Comparison of ENCODE assay signal across 1 cellular context in genomic region chr12:8242623-8242880, GRCh38.
TF ChIP-seq lines count a peak whose summit lies in the region.

No MANE protein-coding gene starts in this region.

TF ChIP-seq in HepG2, 621 proteins besides CTCF, POLR2A, EP300 and RAD21:
- TF ChIP-seq HDAC1 (CRISPR knock-in tag; IDR thresholded peaks at IDR 0.05) (peak; percentile 72; the same call in 1 of the 2 replicates), HIVEP1 (CRISPR knock-in tag; IDR thresholded peaks at IDR 0.05) (peak; percentile 44; the same call in 1 of the 2 replicates), SPEN (CRISPR knock-in tag; IDR thresholded peaks at IDR 0.05; ENCODE audit: low read depth) (peak; percentile 27; the same call in 1 of the 2 replicates), PHF8 (CRISPR knock-in tag; IDR thresholded peaks at IDR 0.05) (0 out of 2 replicates have a peak, but pooled peaks have one; percentile 59), ZFY (CRISPR knock-in tag; IDR thresholded peaks at IDR 0.05) (peak; percentile 53), PITX1 (CRISPR knock-in tag; IDR thresholded peaks at IDR 0.05) (0 out of 2 replicates have a peak, but pooled peaks have one; percentile 4), MYC (CRISPR knock-in tag; IDR thresholded peaks at IDR 0.05; ENCODE audit: borderline replicate concordance) (0 out of 2 replicates have a peak, but pooled peaks have one; percentile 16), TAF1 (CRISPR knock-in tag; IDR thresholded peaks at IDR 0.05) (peak; percentile 65; the same call in 1 of the 2 replicates), ZMAT3 (CRISPR knock-in tag; conservative IDR thresholded peaks at IDR 0.05) (0 out of 2 replicates have a peak, but pooled peaks have one; percentile 58), ZFX (CRISPR knock-in tag; IDR thresholded peaks at IDR 0.05; ENCODE audit: low read depth) (peak; percentile 45; the same call in 1 of the 2 replicates), KDM5B (CRISPR knock-in tag; IDR thresholded peaks at IDR 0.05; ENCODE audit: borderline replicate concordance) (peak; percentile 47; the same call in 1 of the 2 replicates)
- TF ChIP-seq, protein P1, sequence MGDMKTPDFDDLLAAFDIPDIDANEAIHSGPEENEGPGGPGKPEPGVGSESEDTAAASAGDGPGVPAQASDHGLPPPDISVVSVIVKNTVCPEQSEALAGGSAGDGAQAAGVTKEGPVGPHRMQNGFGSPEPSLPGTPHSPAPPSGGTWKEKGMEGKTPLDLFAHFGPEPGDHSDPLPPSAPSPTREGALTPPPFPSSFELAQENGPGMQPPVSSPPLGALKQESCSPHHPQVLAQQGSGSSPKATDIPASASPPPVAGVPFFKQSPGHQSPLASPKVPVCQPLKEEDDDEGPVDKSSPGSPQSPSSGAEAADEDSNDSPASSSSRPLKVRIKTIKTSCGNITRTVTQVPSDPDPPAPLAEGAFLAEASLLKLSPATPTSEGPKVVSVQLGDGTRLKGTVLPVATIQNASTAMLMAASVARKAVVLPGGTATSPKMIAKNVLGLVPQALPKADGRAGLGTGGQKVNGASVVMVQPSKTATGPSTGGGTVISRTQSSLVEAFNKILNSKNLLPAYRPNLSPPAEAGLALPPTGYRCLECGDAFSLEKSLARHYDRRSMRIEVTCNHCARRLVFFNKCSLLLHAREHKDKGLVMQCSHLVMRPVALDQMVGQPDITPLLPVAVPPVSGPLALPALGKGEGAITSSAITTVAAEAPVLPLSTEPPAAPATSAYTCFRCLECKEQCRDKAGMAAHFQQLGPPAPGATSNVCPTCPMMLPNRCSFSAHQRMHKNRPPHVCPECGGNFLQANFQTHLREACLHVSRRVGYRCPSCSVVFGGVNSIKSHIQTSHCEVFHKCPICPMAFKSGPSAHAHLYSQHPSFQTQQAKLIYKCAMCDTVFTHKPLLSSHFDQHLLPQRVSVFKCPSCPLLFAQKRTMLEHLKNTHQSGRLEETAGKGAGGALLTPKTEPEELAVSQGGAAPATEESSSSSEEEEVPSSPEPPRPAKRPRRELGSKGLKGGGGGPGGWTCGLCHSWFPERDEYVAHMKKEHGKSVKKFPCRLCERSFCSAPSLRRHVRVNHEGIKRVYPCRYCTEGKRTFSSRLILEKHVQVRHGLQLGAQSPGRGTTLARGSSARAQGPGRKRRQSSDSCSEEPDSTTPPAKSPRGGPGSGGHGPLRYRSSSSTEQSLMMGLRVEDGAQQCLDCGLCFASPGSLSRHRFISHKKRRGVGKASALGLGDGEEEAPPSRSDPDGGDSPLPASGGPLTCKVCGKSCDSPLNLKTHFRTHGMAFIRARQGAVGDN (CRISPR knock-in tag; IDR thresholded peaks at IDR 0.05): peak; percentile 63
- TF ChIP-seq, protein P2, sequence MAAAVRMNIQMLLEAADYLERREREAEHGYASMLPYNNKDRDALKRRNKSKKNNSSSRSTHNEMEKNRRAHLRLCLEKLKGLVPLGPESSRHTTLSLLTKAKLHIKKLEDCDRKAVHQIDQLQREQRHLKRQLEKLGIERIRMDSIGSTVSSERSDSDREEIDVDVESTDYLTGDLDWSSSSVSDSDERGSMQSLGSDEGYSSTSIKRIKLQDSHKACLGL (CRISPR knock-in tag; IDR thresholded peaks at IDR 0.05): 0 out of 2 replicates have a peak, but pooled peaks have one; percentile 60
TF ChIP-seq in HepG2: peak in this region for 13; not testable (repeated sequence) for 608.
